19 cellular contexts compared by ENCODE assay signal in genomic region chr6:135996668-135997067, GRCh38.
"Had no signal": no experiment of that assay in that cellular context is flagged by ENCODE, and none has a peak within 500 bp of the region (broad histone marks: within the 10 kb centered on the region; RNA-seq: fewer than 3 reads in every experiment).

No MANE protein-coding gene starts in this region.

- H3K27ac ChIP-seq: coronary artery, neutrophil, sigmoid colon, skin epidermis, suprapubic skin, thyroid gland had no signal

- ATAC-seq: heart left ventricle; mucosa of descending colon; naive thymus-derived CD8-positive, alpha-beta T cell; stimulated activated effector memory CD8-positive, alpha-beta T cell treated with anti-CD3 and anti-CD28 coated beads, Interleukin-12 subunit alpha, Interleukin-12 subunit beta, amount 100 ng/mL, for 72 hours; stimulated activated naive CD8-positive, alpha-beta T cell treated with anti-CD3 and anti-CD28 coated beads, Interleukin-15, Interleukin-2, amounts not matched to agents 100 U/mL and 50 U/mL, for 24 hours had no signal

- H3K9me3 ChIP-seq: neutrophil, sigmoid colon, suprapubic skin, thyroid gland had no signal

- FAIRE-seq: urothelium cell line had no signal

- H3K36me3 ChIP-seq: heart left ventricle, neutrophil, sigmoid colon, suprapubic skin, thyroid gland had no signal

- H3K4me1 ChIP-seq: sigmoid colon had no signal

- H3K4me3 ChIP-seq: coronary artery, heart left ventricle, mucosa of descending colon, sigmoid colon, skin epidermis, suprapubic skin, thyroid gland had no signal

- H3K27me3 ChIP-seq: heart left ventricle, neutrophil, sigmoid colon, suprapubic skin, thyroid gland had no signal

- DNase-seq: effector CD4-positive, alpha-beta T cell; endodermal cell; heart left ventricle; hippocampal formation; kidney glomerular epithelial cell; mucosa of descending colon; naive thymus-derived CD8-positive, alpha-beta T cell; posterior cingulate gyrus; sigmoid colon; stimulated activated CD4-positive, alpha-beta T cell treated with anti-CD3 and anti-CD28 coated beads, Interleukin-2, amount 100 ng/mL, for 48 hours; stimulated activated CD8-positive, alpha-beta memory T cell treated with anti-CD3 and anti-CD28 coated beads, Interleukin-4, amount 100 ng/mL, for 48 hours; stimulated activated naive CD8-positive, alpha-beta T cell treated with anti-CD3 and anti-CD28 coated beads, Interleukin-15, Interleukin-2, amounts not matched to agents 100 U/mL and 50 U/mL, for 24 hours; thyroid gland had no signal
